1 cellular context compared by ENCODE assay signal in genomic region chr2:85254540-85255261, GRCh38.
TF ChIP-seq lines count a peak whose summit lies in the region.

No MANE protein-coding gene starts in this region.

TF ChIP-seq in IMR-90, 13 proteins besides CTCF, POLR2A, EP300 and RAD21:
- TF ChIP-seq ELK1 (IDR thresholded peaks at IDR 0.05; ENCODE audit: borderline replicate concordance, low read depth, low read length) = no peak
- TF ChIP-seq RCOR1 (IDR thresholded peaks at IDR 0.05; ENCODE audit: insufficient replicate concordance, low read length) = no peak
- TF ChIP-seq CEBPB (IDR thresholded peaks at IDR 0.05; ENCODE audit: low read depth, low read length) = no peak
- no peak for TF ChIP-seq BHLHE40 (IDR thresholded peaks at IDR 0.05; ENCODE audit: low read depth, low read length)
- TF ChIP-seq SMC3 (IDR thresholded peaks at IDR 0.05; ENCODE audit: low read depth, low read length) = no peak
- TF ChIP-seq NFE2L2 (IDR thresholded peaks at IDR 0.05; ENCODE audit: low read depth, low read length) = no peak
- no peak for TF ChIP-seq RFX5 (IDR thresholded peaks at IDR 0.05; ENCODE audit: low read depth, low read length)
- no peak for TF ChIP-seq MXI1 (IDR thresholded peaks at IDR 0.05; ENCODE audit: borderline replicate concordance, low read depth, low read length)
- TF ChIP-seq MAZ (IDR thresholded peaks at IDR 0.05; ENCODE audit: borderline replicate concordance, low read depth, low read length) = no peak
- no peak for TF ChIP-seq FOS (IDR thresholded peaks at IDR 0.05; ENCODE audit: low read depth, low read length)
- TF ChIP-seq USF2 (IDR thresholded peaks at IDR 0.05; ENCODE audit: low read depth, low read length) = no peak
- no peak for TF ChIP-seq MAFK (IDR thresholded peaks at IDR 0.05; ENCODE audit: low read depth, low read length)
- TF ChIP-seq CHD1 (IDR thresholded peaks at IDR 0.05; ENCODE audit: low read depth, low read length) = no peak
